8 cellular contexts compared by ENCODE assay signal in the genomic region with DNA sequence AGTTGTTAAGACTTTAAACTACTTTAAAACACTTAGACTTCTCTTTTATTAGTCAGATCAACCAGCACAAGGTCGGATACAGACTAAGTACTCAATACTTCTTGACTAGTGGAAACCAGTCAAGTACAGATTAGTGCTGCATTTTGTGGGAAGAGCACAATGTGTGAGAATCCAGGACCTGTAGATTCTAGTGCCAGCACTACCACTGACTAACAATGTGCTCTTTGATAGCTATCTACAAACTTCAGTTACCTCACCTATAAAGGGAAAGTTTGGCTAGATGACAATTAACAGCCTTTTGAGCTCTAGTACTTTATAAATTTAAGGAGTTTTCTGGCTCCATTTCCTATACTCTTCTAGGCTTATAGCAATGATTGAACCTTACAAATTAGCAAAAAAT.
"Had no signal": no experiment of that assay in that cellular context is flagged by ENCODE, and none has a peak within 500 bp of the region (broad histone marks: within the 10 kb centered on the region; RNA-seq: fewer than 3 reads in every experiment).

No MANE protein-coding gene starts in this region.

- DNase-seq: GM23248, GOT3, H7, HFFc6 had no signal

- ATAC-seq: HCT116, K562 had no signal

- H3K9ac ChIP-seq: GM23248 had no signal

- H3K4me3 Mint-ChIP-seq: HFFc6 had no signal

- H3K27ac ChIP-seq: GM23248, HL-60 had no signal

- H3K4me1 ChIP-seq: HAP-1 had no signal

- H3K9me3 Mint-ChIP-seq: HFFc6 had no signal

- H2AFZ ChIP-seq: GM23248 had no signal

- H3K36me3 ChIP-seq: HAP-1 had no signal

- H3K9me3 ChIP-seq: HAP-1 had no signal

- H3K27ac Mint-ChIP-seq: HFFc6 had no signal

- H3K4me3 ChIP-seq: GM23248, HAP-1, K562 had no signal
